8 cellular contexts compared by ENCODE assay signal in genomic region chrX:23742174-23742692, GRCh38. TPM values are rescaled to one million over a fixed set of nuclear protein-coding genes. Genes with fewer than 3 reads are reported as not detected.
DNase-seq lines count a peak whose midpoint lies in the region; ATAC-seq, FAIRE-seq and TF ChIP-seq lines count a peak whose summit lies in the region.

No MANE protein-coding gene starts in this region.

- H3K4me1 ChIP-seq in HepG2 (ENCODE audit: insufficient read depth, low read length) (peaks cover 10% of the 10 kb centered on the region; the same call in 1 of the 2 replicates), suprapubic skin (no peaks in the 10 kb centered on the region)

- CTCF ChIA-PET in HepG2 (lab: Yijun Ruan, JAX; ENCODE audit: low intra/inter-chr PET ratio, low total read pairs): no interaction called here

- H3K4me2 ChIP-seq in SU-DHL-6 (ENCODE audit: low read depth, low read length, poor library complexity, severe bottlenecking) (peak overlapping the region; percentile 92), HepG2 (ENCODE audit: low read depth, low read length) (peak overlapping the region; percentile 73)

- H2AFZ ChIP-seq in SU-DHL-6 (ENCODE audit: low read depth, low read length, severe bottlenecking): peak overlapping the region; percentile 85
- no peak overlapping the region for H2AFZ ChIP-seq in HepG2 (ENCODE audit: low read length)

- no peak; a peak in 1 of 4 replicates for TF ChIP-seq POLR2A in HepG2 (IDR thresholded peaks at IDR 0.05; ENCODE audit: insufficient read depth in 1 of 2, low read depth in 2 of 2, low read length in 2 of 2)
- TF ChIP-seq POLR2A in suprapubic skin (IDR thresholded peaks at IDR 0.05): no peak

- H3K9ac ChIP-seq in SU-DHL-6 (ENCODE audit: low read length) (peak overlapping the region; percentile 73), HepG2 (ENCODE audit: insufficient read depth, low read depth, low read length) (peak overlapping the region; percentile 72)

- H3K27me3 ChIP-seq in SU-DHL-6 (ENCODE audit: low read length) (no peaks in the 10 kb centered on the region), HepG2 (ENCODE audit: control insufficient read depth in 1 of 2, insufficient read depth in 2 of 2, low read length in 2 of 2) (no peaks in the 10 kb centered on the region), suprapubic skin (no peaks in the 10 kb centered on the region)

- no TSS peak for BruUV-seq in HepG2 (replicated peaks; lab: Mats Ljungman, UMichigan)

- peak; percentile 80 for DNase-seq in DMS53 (lab: John Stamatoyannopoulos, UW)
- DNase-seq in coronary artery (ENCODE audit: low spot score): no peak
- peak; percentile 32 for DNase-seq in HepG2 (ENCODE audit: low spot score)
- peak in 1 of 2 donors; percentile 64 for DNase-seq in suprapubic skin (ENCODE audit: low spot score in 2 of 2)
- DNase-seq in midbrain (lab: John Stamatoyannopoulos, UW): no peak

- POLR2A ChIA-PET in HepG2 (lab: Yijun Ruan, JAX): interaction anchor here (0.8 to 1.6 kb wide), 9 partner anchors 15 to 312 kb away, joined by 3 to 12 read pairs (median 5); partner anchors contain the start of genes APOO, CXorf58, EIF2S3 and SAT1

- H3K27ac ChIP-seq in SU-DHL-6 (ENCODE audit: low read depth, low read length) (peak overlapping the region; percentile 50), coronary artery (peak overlapping the region; percentile 87 to 90), HepG2 (ENCODE audit: extremely low read length, insufficient read depth, low read length) (peak overlapping the region; percentile 59), suprapubic skin (peak overlapping the region; percentile 98)

- H3K79me2 ChIP-seq in SU-DHL-6 (ENCODE audit: insufficient read depth, low read length): peaks cover 16% of the 10 kb centered on the region; the same call in 1 of the 2 replicates
- H3K79me2 ChIP-seq in HepG2 (ENCODE audit: insufficient read depth, low read length): peaks cover 37% of the 10 kb centered on the region

- intact Hi-C loops in HepG2 (cut with micrococcal nuclease; ENCODE audit: unreplicated experiment): no loop called here

- no peak for TF ChIP-seq RAD21 in HepG2 (CRISPR knock-in tag; IDR thresholded peaks at IDR 0.05)

- TF ChIP-seq EP300 in HepG2 (IDR thresholded peaks at IDR 0.05; ENCODE audit: low read depth in 2 of 2, low read length in 2 of 2): no peak
- no peak for TF ChIP-seq EP300 in HepG2 (CRISPR knock-in tag; IDR thresholded peaks at IDR 0.05; ENCODE audit: borderline replicate concordance)
- no peak for TF ChIP-seq EP300 in suprapubic skin (IDR thresholded peaks at IDR 0.05)

- no peaks in the 10 kb centered on the region for H3K36me3 ChIP-seq in SU-DHL-6 (ENCODE audit: low read length)
- H3K36me3 ChIP-seq in HepG2 (replicated peaks in 1 of 2; ENCODE audit: control insufficient read depth in 1 of 2, insufficient read depth in 2 of 2, low read length in 2 of 2): no peaks in the 10 kb centered on the region
- H3K36me3 ChIP-seq in suprapubic skin: no peaks in the 10 kb centered on the region

- H4K20me1 ChIP-seq in SU-DHL-6 (ENCODE audit: low read depth, low read length): no peaks in the 10 kb centered on the region
- H4K20me1 ChIP-seq in HepG2 (ENCODE audit: insufficient read depth, low read length): no peaks in the 10 kb centered on the region

- FAIRE-seq in HepG2 (lab: Jason Lieb, UNC): peak; percentile 50

- H3K4me3 ChIP-seq in SU-DHL-6 (ENCODE audit: insufficient read depth, low read length, poor library complexity, severe bottlenecking): peak overlapping the region; percentile 73
- H3K4me3 ChIP-seq in coronary artery: peak overlapping the region; percentile 76
- H3K4me3 ChIP-seq in HepG2 (replicated peaks in 1 of 3; ENCODE audit: insufficient read depth in 1 of 3, low read depth in 2 of 3, low read length in 3 of 3): peak overlapping the region; percentile 79
- peak overlapping the region; percentile 70 for H3K4me3 ChIP-seq in suprapubic skin

- ATAC-seq in HG03175 (IDR thresholded peaks at IDR 0.05; ENCODE audit: unreplicated experiment) (peak; percentile 22), HepG2 (peak; percentile 59), HG03565 (IDR thresholded peaks at IDR 0.05; ENCODE audit: unreplicated experiment) (no peak)

- 0 out of 2 replicates have a peak, but pooled peaks cover 4% of the 10 kb centered on the region for H3F3A ChIP-seq in SU-DHL-6 (ENCODE audit: insufficient read depth)

- no peak for TF ChIP-seq CTCF in SU-DHL-6 (IDR thresholded peaks at IDR 0.05; ENCODE audit: insufficient read depth, low read length, poor library complexity, severe bottlenecking)
- TF ChIP-seq CTCF in coronary artery (IDR thresholded peaks at IDR 0.05): no peak
- no peak for TF ChIP-seq CTCF in HepG2 (CRISPR knock-in tag; IDR thresholded peaks at IDR 0.05)
- TF ChIP-seq CTCF in suprapubic skin (IDR thresholded peaks at IDR 0.05): no peak

- H3K9me3 ChIP-seq in SU-DHL-6 (ENCODE audit: insufficient read depth, low read length): no peaks in the 10 kb centered on the region
- no peaks in the 10 kb centered on the region for H3K9me3 ChIP-seq in HepG2 (ENCODE audit: low read length)
- no peaks in the 10 kb centered on the region for H3K9me3 ChIP-seq in suprapubic skin

- 0% methylated on average over 1 of the region's 6 CpGs for WGBS in HepG2 (ENCODE audit: low lambda C conversion rate)
- 23% methylated on average over 6 of the region's 6 CpGs for WGBS in suprapubic skin

- in situ Hi-C loops in HepG2 (cut with HindIII; ENCODE audit: extremely low pct_ligation_motif_present, low pct_unique_long_range_greater_than_20kb): no loop called here

- no peaks in the 10 kb centered on the region for H3K9me2 ChIP-seq in SU-DHL-6 (replicated peaks; ENCODE audit: insufficient read depth, low read length)

TF ChIP-seq in HepG2, 621 proteins besides CTCF, POLR2A, EP300 and RAD21:
- no peak for TF ChIP-seq THAP7 (CRISPR knock-in tag; IDR thresholded peaks at IDR 0.05)
- 0 out of 2 replicates have a peak, but pooled peaks have one; percentile 27 for TF ChIP-seq SIN3A (IDR thresholded peaks at IDR 0.05; ENCODE audit: borderline replicate concordance, low read depth, low read length)
TF ChIP-seq in HepG2: peak in this region for 1.

RNA-seq across cellular contexts. Expression of gene ACOT9, which starts 0.8 kb away (rescaled TPM):
- total RNA-seq in HepG2 (2016; rRNA removed; fragmentation: Illumina TruSeq; extraction: Trizol): 35.1 and 36.9 TPM in 2 replicates
- total RNA-seq in HepG2 (2016; cell fraction: cytosol; rRNA removed; fragmentation: Illumina TruSeq; extraction: Trizol; ENCODE audit: low read depth): 9.2 and 9.7 TPM in 2 replicates
- total RNA-seq in HepG2 (2016; cell fraction: insoluble cytoplasmic fraction; rRNA removed; fragmentation: Illumina TruSeq; extraction: Trizol): 34.3 and 34.8 TPM in 2 replicates
- 9.3 and 11.4 TPM in 2 replicates for total RNA-seq in HepG2 (2016; cell fraction: membrane; rRNA removed; fragmentation: Illumina TruSeq; extraction: Trizol)
- 35.5 and 38.1 TPM in 2 replicates for total RNA-seq in HepG2 (2016; cell fraction: nucleus; rRNA removed; fragmentation: Illumina TruSeq; extraction: Trizol)
- 28.7 and 33.3 TPM in 2 replicates for polyA plus RNA-seq in HepG2 (2011; rRNA removed)
- 13.6 and 18.4 TPM in 2 replicates for polyA plus RNA-seq in HepG2 (2011; cell fraction: cytosol; rRNA removed)
- polyA plus RNA-seq in HepG2 (2011; cell fraction: nucleus; rRNA removed): 46.5 and 58.9 TPM in 2 replicates
- polyA plus RNA-seq in HepG2 (2012): 21.9 and 23.2 TPM in 2 replicates
- 3.1 and 3.8 TPM in 2 replicates for polyA plus RNA-seq in HepG2 (2016; cell fraction: cytosol; fragmentation: Illumina TruSeq; extraction: Trizol; ENCODE audit: low read depth)
- polyA plus RNA-seq in HepG2 (2016; cell fraction: insoluble cytoplasmic fraction; fragmentation: Illumina TruSeq; extraction: Trizol; ENCODE audit: low read depth): 26.2 and 26.3 TPM in 2 replicates
- polyA plus RNA-seq in HepG2 (2016; cell fraction: membrane; fragmentation: Illumina TruSeq; extraction: Trizol; ENCODE audit: low read depth): 5.8 and 5.9 TPM in 2 replicates
- polyA plus RNA-seq in HepG2 (2016; cell fraction: nucleus; fragmentation: Illumina TruSeq; extraction: Trizol; ENCODE audit: insufficient read depth, low read depth): 71.1 and 73.9 TPM in 2 replicates
- 21.3 and 33.6 TPM in 2 replicates for polyA minus RNA-seq in HepG2 (2011; rRNA and poly(A)+ RNA removed; ENCODE audit: low replicate concordance)
- polyA minus RNA-seq in HepG2 (2011; cell fraction: cytosol; rRNA and poly(A)+ RNA removed): 14.2 and 15.7 TPM in 2 replicates
- polyA minus RNA-seq in HepG2 (2011; cell fraction: nucleus; rRNA and poly(A)+ RNA removed): 34.6 and 40.5 TPM in 2 replicates
- 10 to 100 TPM; 14.9 to 18.5 (median 16.2) TPM for total RNA-seq in suprapubic skin

RNA-seq across cellular contexts. Expression of gene SAT1, which starts 40.7 kb away (rescaled TPM):
- 216 and 237 TPM in 2 replicates for total RNA-seq in HepG2 (2016; rRNA removed; fragmentation: Illumina TruSeq; extraction: Trizol)
- total RNA-seq in HepG2 (2016; cell fraction: cytosol; rRNA removed; fragmentation: Illumina TruSeq; extraction: Trizol; ENCODE audit: low read depth): 71.5 and 78.9 TPM in 2 replicates
- 224 and 242 TPM in 2 replicates for total RNA-seq in HepG2 (2016; cell fraction: insoluble cytoplasmic fraction; rRNA removed; fragmentation: Illumina TruSeq; extraction: Trizol)
- 183 and 209 TPM in 2 replicates for total RNA-seq in HepG2 (2016; cell fraction: membrane; rRNA removed; fragmentation: Illumina TruSeq; extraction: Trizol)
- 221 and 242 TPM in 2 replicates for total RNA-seq in HepG2 (2016; cell fraction: nucleus; rRNA removed; fragmentation: Illumina TruSeq; extraction: Trizol)
- polyA plus RNA-seq in HepG2 (2011; rRNA removed): 1,213 and 1,243 TPM in 2 replicates
- polyA plus RNA-seq in HepG2 (2011; cell fraction: cytosol; rRNA removed): 501 and 788 TPM in 2 replicates
- 2,273 and 3,133 TPM in 2 replicates for polyA plus RNA-seq in HepG2 (2011; cell fraction: nucleus; rRNA removed)
- 931 and 961 TPM in 2 replicates for polyA plus RNA-seq in HepG2 (2012)
- polyA plus RNA-seq in HepG2 (2016; cell fraction: cytosol; fragmentation: Illumina TruSeq; extraction: Trizol; ENCODE audit: low read depth): 82.9 and 86.6 TPM in 2 replicates
- 238 and 267 TPM in 2 replicates for polyA plus RNA-seq in HepG2 (2016; cell fraction: insoluble cytoplasmic fraction; fragmentation: Illumina TruSeq; extraction: Trizol; ENCODE audit: low read depth)
- 166 and 177 TPM in 2 replicates for polyA plus RNA-seq in HepG2 (2016; cell fraction: membrane; fragmentation: Illumina TruSeq; extraction: Trizol; ENCODE audit: low read depth)
- 367 and 400 TPM in 2 replicates for polyA plus RNA-seq in HepG2 (2016; cell fraction: nucleus; fragmentation: Illumina TruSeq; extraction: Trizol; ENCODE audit: insufficient read depth, low read depth)
- polyA minus RNA-seq in HepG2 (2011; rRNA and poly(A)+ RNA removed; ENCODE audit: low replicate concordance): 38.8 and 128 TPM in 2 replicates
- polyA minus RNA-seq in HepG2 (2011; cell fraction: cytosol; rRNA and poly(A)+ RNA removed): 149 and 175 TPM in 2 replicates
- 734 and 963 TPM in 2 replicates for polyA minus RNA-seq in HepG2 (2011; cell fraction: nucleus; rRNA and poly(A)+ RNA removed)
- total RNA-seq in suprapubic skin: 100 to 1,000 TPM; 131 to 357 (median 202) TPM

Comparison
In these comparisons a context has a peak if more than half of its experiments do, and no peak if none do; other contexts are left out.
1. DNase-seq: peak in DMS53 (single experiment) and HepG2 (single experiment); none in coronary artery (single experiment) and midbrain (single experiment).
2. Peak in every context shown above with its lines, with median percentiles within 50 percentile points of each other: H3K27ac ChIP-seq and H3K4me3 ChIP-seq.